19 cellular contexts compared by ENCODE assay signal in the genomic region with DNA sequence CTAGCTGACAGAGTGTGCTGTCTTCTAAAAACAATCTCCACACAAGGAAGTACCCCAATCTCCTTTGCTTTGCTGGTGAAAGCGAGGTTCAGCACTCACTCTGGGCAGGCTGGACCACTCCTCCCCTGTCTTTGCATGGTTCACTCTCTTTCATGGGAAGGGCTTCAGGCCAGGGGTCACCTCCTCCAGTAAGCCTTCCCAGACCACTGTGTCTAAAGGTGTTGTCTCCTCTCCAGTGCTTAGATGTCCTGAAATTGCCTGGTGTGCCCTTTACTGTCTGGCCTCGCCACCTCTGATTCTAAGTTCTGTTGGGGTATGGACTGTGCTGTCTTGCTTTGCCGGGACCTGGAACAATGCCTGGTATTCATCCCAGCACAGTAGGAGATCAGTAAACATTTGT. TPM values are rescaled to one million over a fixed set of nuclear protein-coding genes. Genes with fewer than 3 reads are reported as not detected.
DNase-seq lines count a peak whose midpoint lies in the region; ATAC-seq, FAIRE-seq and TF ChIP-seq lines count a peak whose summit lies in the region.
"Had no signal": no experiment of that assay in that cellular context is flagged by ENCODE, and none has a peak within 500 bp of the region (broad histone marks: within the 10 kb centered on the region; RNA-seq: fewer than 3 reads in every experiment).

No MANE protein-coding gene starts in this region.

- no peak overlapping the region for H2AFZ ChIP-seq in OCI-LY3 (ENCODE audit: low read depth, low read length)

- H3K36me3 ChIP-seq in CD4-positive, CD25-positive, alpha-beta regulatory T cell (ENCODE audit: control insufficient read depth, insufficient read depth, low read length), result no peaks in the 10 kb centered on the region
- H3K36me3 ChIP-seq in OCI-LY3 (replicated peaks; ENCODE audit: low read depth, low read length) (no peaks in the 10 kb centered on the region), left lung (no peaks in the 10 kb centered on the region)
- H3K36me3 ChIP-seq: MG63, SJCRH30 had no signal

- H3K4me3 ChIP-seq in CD4-positive, CD25-positive, alpha-beta regulatory T cell (ENCODE audit: low read depth, low read length), result no peak overlapping the region
- H3K4me3 ChIP-seq in OCI-LY3 (ENCODE audit: low read length) (no peak overlapping the region), choroid plexus epithelial cell (ENCODE audit: low read depth, low read length) (no peak overlapping the region), left lung (no peak overlapping the region)
- H3K4me3 ChIP-seq: MG63, SJCRH30 had no signal

- H4K20me1 ChIP-seq in OCI-LY3 (ENCODE audit: insufficient read depth, low read length), result no peaks in the 10 kb centered on the region

- no peak overlapping the region for H3K4me3 Mint-ChIP-seq in CD4-positive, CD25-positive, alpha-beta regulatory T cell
- H3K4me3 Mint-ChIP-seq in nephron, result no peak overlapping the region
- H3K4me3 Mint-ChIP-seq: CD4-positive, alpha-beta memory T cell had no signal

- H3K4me1 ChIP-seq in CD4-positive, CD25-positive, alpha-beta regulatory T cell (ENCODE audit: control insufficient read depth, insufficient read depth, low read length, poor library complexity, severe bottlenecking), result no peaks in the 10 kb centered on the region
- peaks cover 37% of the 10 kb centered on the region for H3K4me1 ChIP-seq in OCI-LY3 (ENCODE audit: low read length)
- H3K4me1 ChIP-seq in left lung, result peaks cover 0 to 17% of the 10 kb centered on the region in 2 donors
- H3K4me1 ChIP-seq: SJCRH30 had no signal

- H3K27ac Mint-ChIP-seq in CD4-positive, CD25-positive, alpha-beta regulatory T cell, result peak overlapping the region in 2 of 3 donors; percentile 10 to 20
- peak overlapping the region; percentile 13 to 71 (median 62) for H3K27ac Mint-ChIP-seq in nephron
- H3K27ac Mint-ChIP-seq: CD4-positive, alpha-beta memory T cell had no signal

- ATAC-seq in CD4-positive, CD25-positive, alpha-beta regulatory T cell (ENCODE audit: low read depth in 2 of 2), result no peak
- ATAC-seq in left lung (no peak), HG02642 (IDR thresholded peaks at IDR 0.05; ENCODE audit: poor library complexity, unreplicated experiment) (no peak)

- intact Hi-C loops in left lung (cut with DNase I), result no loop called here

- no peaks in the 10 kb centered on the region for H3K4me1 Mint-ChIP-seq in CD4-positive, CD25-positive, alpha-beta regulatory T cell
- peaks cover 16% of the 10 kb centered on the region for H3K4me1 Mint-ChIP-seq in nephron

- H3K9me3 Mint-ChIP-seq in CD4-positive, CD25-positive, alpha-beta regulatory T cell, result peaks cover 0 to 1% (median 0%) of the 10 kb centered on the region in 7 donors
- H3K9me3 Mint-ChIP-seq in nephron, result no peaks in the 10 kb centered on the region
- H3K9me3 Mint-ChIP-seq: CD4-positive, alpha-beta memory T cell had no signal

- H3K27me3 ChIP-seq in CD4-positive, CD25-positive, alpha-beta regulatory T cell (ENCODE audit: control insufficient read depth, insufficient read depth, low read length), result no peaks in the 10 kb centered on the region
- H3K27me3 ChIP-seq in OCI-LY3 (ENCODE audit: low read depth, low read length) (no peaks in the 10 kb centered on the region), left lung (no peaks in the 10 kb centered on the region)
- H3K27me3 ChIP-seq: MG63, SJCRH30 had no signal

- no peaks in the 10 kb centered on the region for H3K27me3 Mint-ChIP-seq in CD4-positive, CD25-positive, alpha-beta regulatory T cell
- peaks cover 3% of the 10 kb centered on the region for H3K27me3 Mint-ChIP-seq in nephron (ENCODE audit: low read depth)
- H3K27me3 Mint-ChIP-seq: CD4-positive, alpha-beta memory T cell had no signal

- H3K4me2 ChIP-seq in OCI-LY3 (ENCODE audit: low read length), result peak overlapping the region; percentile 61; the same call in 1 of the 2 replicates

- TF ChIP-seq CTCF in OCI-LY3 (IDR thresholded peaks at IDR 0.05; ENCODE audit: low read depth, low read length) (no peak), choroid plexus epithelial cell (conservative IDR thresholded peaks at IDR 0.05; ENCODE audit: low read depth, low read length) (no peak), nephron (IDR thresholded peaks at IDR 0.05; ENCODE audit: unreplicated experiment in 3 of 3) (no peak), left lung (IDR thresholded peaks at IDR 0.05) (no peak)

- H3K36me3 Mint-ChIP-seq in CD4-positive, CD25-positive, alpha-beta regulatory T cell, result no peaks in the 10 kb centered on the region
- H3K36me3 Mint-ChIP-seq in nephron (ENCODE audit: low read depth), result peaks cover 21% of the 10 kb centered on the region
- H3K36me3 Mint-ChIP-seq: CD4-positive, alpha-beta memory T cell had no signal

- DNase-seq in CD4-positive, CD25-positive, alpha-beta regulatory T cell, result no peak
- DNase-seq in choroid plexus epithelial cell (ENCODE audit: low read depth) (peak; percentile 26), urothelium cell line (ENCODE audit: low spot score) (no peak), left lung (no peak), T-helper 9 cell (no peak)
- DNase-seq: CD4-positive, alpha-beta memory T cell; DMS79 treated with DMSO at 0.1 percent for 48 hours; GF-D8; KG1; MG63; NCI-H1092 treated with DMSO at 0.1 percent for 48 hours; NCI-H1694 treated with DMSO at 0.1 percent for 48 hours; NCI-H446 treated with DMSO at 0.1 percent for 48 hours; NCI-H82; RPMI8226; SJCRH30 had no signal

- FAIRE-seq in urothelium cell line (lab: Jason Lieb, UNC), result no peak

- no peaks in the 10 kb centered on the region for H3K9me3 ChIP-seq in CD4-positive, CD25-positive, alpha-beta regulatory T cell (ENCODE audit: control insufficient read depth in 2 of 2, low read length in 2 of 2)
- peaks cover 6% of the 10 kb centered on the region; the same call in 1 of the 2 replicates for H3K9me3 ChIP-seq in OCI-LY3 (ENCODE audit: insufficient read depth, low read length)
- H3K9me3 ChIP-seq in left lung, result no peaks in the 10 kb centered on the region
- H3K9me3 ChIP-seq: MG63, SJCRH30 had no signal

- H3K27ac ChIP-seq in CD4-positive, CD25-positive, alpha-beta regulatory T cell (ENCODE audit: insufficient read depth, low read length, poor library complexity, severe bottlenecking), result no peak overlapping the region
- H3K27ac ChIP-seq in OCI-LY3 (ENCODE audit: low read length), result no peak overlapping the region
- H3K27ac ChIP-seq in left lung, result no peak overlapping the region
- H3K27ac ChIP-seq: SJCRH30 had no signal

- H3K9ac ChIP-seq in OCI-LY3 (ENCODE audit: low read length), result no peak overlapping the region

- H3K79me2 ChIP-seq in OCI-LY3 (ENCODE audit: low read length), result no peaks in the 10 kb centered on the region

RNA-seq across cellular contexts. Expression of a gene that starts 34.6 kb away (rescaled TPM):
- 200 TPM for total RNA-seq in CD4-positive, CD25-positive, alpha-beta regulatory T cell
- polyA plus RNA-seq in CD4-positive, CD25-positive, alpha-beta regulatory T cell, result 100 to 1,000 TPM; 120 to 142 (median 137) TPM
- 100 to 1,000 TPM in 1 of 2 donors, 10 to 100 TPM in 1; 91.4 to 101 TPM for total RNA-seq in left lung

RNA-seq across cellular contexts. Expression of a gene that starts 35.5 kb away (rescaled TPM):
- 1.2 TPM for total RNA-seq in CD4-positive, CD25-positive, alpha-beta regulatory T cell
- 1 to 10 TPM in 3 of 4 donors, under 1 TPM in 1; 0.85 to 1.5 (median 1.2) TPM for polyA plus RNA-seq in CD4-positive, CD25-positive, alpha-beta regulatory T cell
- 1 to 10 TPM; 2.1 to 4.1 TPM for total RNA-seq in left lung
